ENCODE assay signal across 11 cellular contexts in genomic region chr5:142753114-142753764, GRCh38. TPM values are rescaled to one million over a fixed set of nuclear protein-coding genes. Genes with fewer than 3 reads are reported as not detected.
DNase-seq lines count a peak whose midpoint lies in the region; ATAC-seq, FAIRE-seq and TF ChIP-seq lines count a peak whose summit lies in the region.
"Had no signal": no experiment of that assay in that cellular context is flagged by ENCODE, and none has a peak within 500 bp of the region (broad histone marks: within the 10 kb centered on the region; RNA-seq: fewer than 3 reads in every experiment).

No MANE protein-coding gene starts in this region.

- H3K9me3 Mint-ChIP-seq in chondrocyte (ENCODE audit: low read depth): peaks cover 5% of the 10 kb centered on the region
- H3K9me3 Mint-ChIP-seq: activated CD8-positive, alpha-beta T cell treated with anti-CD3 and anti-CD28 coated beads for 36 hours had no signal

- H3K27ac ChIP-seq in liver (ENCODE audit: low read depth in 1 of 2, low read length in 2 of 2) (no peak overlapping the region), stomach (peak overlapping the region; percentile 41 to 76 (median 64))

- H3K36me3 ChIP-seq in liver (ENCODE audit: control insufficient read depth in 4 of 4, insufficient read depth in 3 of 4, low read depth in 1 of 4, low read length in 3 of 4) (no peaks in the 10 kb centered on the region), stomach (no peaks in the 10 kb centered on the region), MG63 (no peaks in the 10 kb centered on the region)

- no peaks in the 10 kb centered on the region for H3K36me3 Mint-ChIP-seq in chondrocyte (ENCODE audit: low read depth)

- FAIRE-seq in GM19239 (lab: Jason Lieb, UNC): no peak

- TF ChIP-seq POLR2A in stomach (IDR thresholded peaks at IDR 0.05): no peak

- no peaks in the 10 kb centered on the region for H3K27me3 ChIP-seq in liver (ENCODE audit: control insufficient read depth in 4 of 4, insufficient read depth in 4 of 4, low read length in 3 of 4)
- no peaks in the 10 kb centered on the region for H3K27me3 ChIP-seq in stomach
- H3K27me3 ChIP-seq in MG63: no peaks in the 10 kb centered on the region

- intact Hi-C loops in stomach (cut with DNase I; ENCODE audit: low total_unique reads): no loop called here

- TF ChIP-seq EP300 in stomach (IDR thresholded peaks at IDR 0.05): no peak

- no peaks in the 10 kb centered on the region for H3K27me3 Mint-ChIP-seq in chondrocyte (ENCODE audit: low read depth)
- H3K27me3 Mint-ChIP-seq: activated CD8-positive, alpha-beta T cell treated with anti-CD3 and anti-CD28 coated beads for 36 hours had no signal

- H3K4me1 ChIP-seq in liver (ENCODE audit: control insufficient read depth in 4 of 4, insufficient read depth in 4 of 4, low read length in 3 of 4) (peaks cover 3 to 10% (median 6%) of the 10 kb centered on the region in 4 donors), stomach (peaks cover 13 to 38% (median 27%) of the 10 kb centered on the region in 4 donors)
- H3K4me1 ChIP-seq: Caco-2 had no signal

- no peak overlapping the region for H3K9ac ChIP-seq in liver (ENCODE audit: low read depth in 1 of 2, low read length in 2 of 2)

- no peak for ATAC-seq in GM21737 (IDR thresholded peaks at IDR 0.05; ENCODE audit: unreplicated experiment)
- no peak for ATAC-seq in GM21381 (IDR thresholded peaks at IDR 0.05; ENCODE audit: unreplicated experiment)
- ATAC-seq: activated CD8-positive, alpha-beta T cell treated with anti-CD3 and anti-CD28 coated beads for 36 hours had no signal

- DNase-seq in OCI-M1 (lab: John Stamatoyannopoulos, UW): peak; percentile 24
- DNase-seq in chondrocyte (ENCODE audit: low spot score): no peak
- peak; percentile 83 for DNase-seq in stomach
- no peak for DNase-seq in MG63
- no peak for DNase-seq in GM19239 (ENCODE audit: insufficient read length, low spot score)
- DNase-seq: activated CD8-positive, alpha-beta T cell treated with anti-CD3 and anti-CD28 coated beads for 36 hours; Caco-2; NCI-H1436 treated with DMSO at 0.1 percent for 48 hours had no signal

- no peak for TF ChIP-seq CTCF in chondrocyte (IDR thresholded peaks at IDR 0.05)
- no peak for TF ChIP-seq CTCF in liver (IDR thresholded peaks at IDR 0.05; ENCODE audit: low read depth, low read length, missing input control)
- TF ChIP-seq CTCF in stomach (IDR thresholded peaks at IDR 0.05): no peak

- TF ChIP-seq RAD21 in liver (IDR thresholded peaks at IDR 0.05): peak in 1 of 2 donors; percentile 23

- H3K4me1 Mint-ChIP-seq in chondrocyte (ENCODE audit: low read depth): peaks cover 37% of the 10 kb centered on the region

- no peak overlapping the region for H3K4me3 ChIP-seq in liver (ENCODE audit: low read depth in 1 of 3, low read length in 3 of 3)
- no peak overlapping the region for H3K4me3 ChIP-seq in stomach
- H3K4me3 ChIP-seq in MG63: no peak overlapping the region

- H3K4me3 Mint-ChIP-seq in chondrocyte (ENCODE audit: unreplicated experiment): no peak overlapping the region
- H3K4me3 Mint-ChIP-seq: activated CD8-positive, alpha-beta T cell treated with anti-CD3 and anti-CD28 coated beads for 36 hours had no signal

- H3K27ac Mint-ChIP-seq in chondrocyte (ENCODE audit: unreplicated experiment): peak overlapping the region; percentile 79
- H3K27ac Mint-ChIP-seq: activated CD8-positive, alpha-beta T cell treated with anti-CD3 and anti-CD28 coated beads for 36 hours had no signal

- 31% methylated on average over 4 of the region's 4 CpGs for WGBS in liver
- WGBS in stomach, 5 donors: 30 to 50% (median 34%) methylated on average over 4 of the region's 4 CpGs

- H3K9me3 ChIP-seq in liver (ENCODE audit: control insufficient read depth in 4 of 4, low read length in 3 of 4) (no peaks in the 10 kb centered on the region), stomach (no peaks in the 10 kb centered on the region), MG63 (no peaks in the 10 kb centered on the region)
- H3K9me3 ChIP-seq: Caco-2 had no signal

TF ChIP-seq in liver, 16 proteins besides CTCF, POLR2A, EP300 and RAD21:
- peak; percentile 35 for TF ChIP-seq SP1 (IDR thresholded peaks at IDR 0.05)
- TF ChIP-seq JUND (IDR thresholded peaks at IDR 0.05): no peak

RNA-seq across cellular contexts. Expression of gene ARHGAP26, which starts 16.9 kb away (rescaled TPM):
- 6.0 to 16.7 TPM (median 16.4 TPM) in 3 replicates for total RNA-seq in chondrocyte
- 10 to 100 TPM in 1 of 2 donors, 1 to 10 TPM in 1; 4.4 to 16.7 TPM for total RNA-seq in liver
- 1 to 10 TPM; 1.8 to 3.9 TPM for polyA plus RNA-seq in liver
- total RNA-seq in stomach: 100 to 1,000 TPM in 1 of 5 donors, 10 to 100 TPM in 4; 26.8 to 115 (median 70.7) TPM
- 1 to 10 TPM; 4.0 to 4.5 (median 4.4) TPM for polyA plus RNA-seq in stomach
- 1.3 and 9.5 TPM in 2 replicates for total RNA-seq in MG63 (2014; rRNA removed; shearing (Covaris generic); ENCODE audit: low replicate concordance)

Comparison
In these comparisons a context has a peak if more than half of its experiments do, and no peak if none do; other contexts are left out.
1. DNase-seq: peak in OCI-M1 (single experiment) and stomach (single experiment); none in chondrocyte (single experiment), MG63 (single experiment) and GM19239 (single experiment).
2. H3K27ac ChIP-seq: peak in stomach (5 of 5); none in liver (0 of 2).